9 cellular contexts compared by ENCODE assay signal in the genomic region with DNA sequence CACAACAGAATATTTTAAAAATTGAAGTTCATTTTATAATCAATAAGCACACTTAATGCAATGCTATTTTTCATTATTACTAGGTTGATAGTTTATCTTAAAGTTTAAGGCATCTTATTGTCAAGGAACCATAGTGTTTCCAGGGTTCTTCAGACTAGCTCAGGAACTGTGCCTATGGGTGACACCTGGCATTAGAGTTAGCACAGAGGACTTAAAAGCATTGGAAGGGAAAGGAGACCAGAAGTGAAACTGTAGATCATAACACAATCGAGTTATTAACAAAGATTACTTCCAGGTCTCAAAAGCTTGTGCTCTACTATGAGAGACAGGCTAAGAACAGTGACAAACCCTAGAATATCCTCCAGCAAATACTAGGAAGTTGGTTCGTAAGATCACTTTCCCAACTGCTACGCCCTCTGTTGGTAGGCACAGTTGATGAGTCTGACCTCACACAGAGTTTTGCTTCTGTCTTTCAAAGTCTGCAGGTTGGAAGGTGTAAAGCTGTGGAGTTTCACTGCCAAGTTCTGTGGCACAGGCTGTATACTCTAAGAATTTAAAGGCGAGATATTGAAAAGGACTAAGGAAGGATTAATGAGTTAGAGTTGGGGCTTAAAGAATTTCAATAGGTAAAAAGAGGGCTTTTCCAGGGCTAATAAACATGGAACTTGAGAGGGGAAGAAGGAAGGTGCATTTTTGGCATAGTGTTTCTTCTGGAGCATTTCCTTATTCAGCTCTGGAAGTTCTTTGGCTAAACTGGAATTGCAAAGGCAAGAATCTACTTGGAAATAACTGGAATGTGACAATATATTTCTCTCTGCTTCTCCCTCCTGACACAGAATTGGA.
DNase-seq lines count a peak whose midpoint lies in the region; ATAC-seq and TF ChIP-seq lines count a peak whose summit lies in the region.
"Had no signal": no experiment of that assay in that cellular context is flagged by ENCODE, and none has a peak within 500 bp of the region (broad histone marks: within the 10 kb centered on the region; RNA-seq: fewer than 3 reads in every experiment).

No MANE protein-coding gene starts in this region.

- H3K36me3 ChIP-seq in kidney epithelial cell (ENCODE audit: control insufficient read depth, insufficient read depth, low read length), result no peaks in the 10 kb centered on the region
- no peaks in the 10 kb centered on the region for H3K36me3 ChIP-seq in transverse colon
- H3K36me3 ChIP-seq: BLaER1 had no signal

- H3K27ac ChIP-seq in transverse colon, result peak overlapping the region in 2 of 4 donors; percentile 19 to 42
- H3K27ac ChIP-seq: BLaER1 had no signal

- no peaks in the 10 kb centered on the region for H3K9me3 Mint-ChIP-seq in MCF 10A (ENCODE audit: unreplicated experiment)

- TF ChIP-seq CTCF in MCF 10A (IDR thresholded peaks at IDR 0.05; ENCODE audit: unreplicated experiment) (peak; percentile 58), kidney epithelial cell (IDR thresholded peaks at IDR 0.05; ENCODE audit: insufficient read depth, low read length, poor library complexity, severe bottlenecking) (peak; percentile 86), transverse colon (IDR thresholded peaks at IDR 0.05) (peak; percentile 63 to 80 (median 74))

- 20 to 32% methylated on average over 3 to 4 of the region's 4 CpGs for whole genome bisulfite sequencing in transverse colon (ENCODE audit: low coverage in 1 of 2), 2 donors

- peaks cover 33% of the 10 kb centered on the region for H3K4me1 Mint-ChIP-seq in MCF 10A (ENCODE audit: insufficient read depth, unreplicated experiment)

- peaks cover 13% of the 10 kb centered on the region for H3K36me3 Mint-ChIP-seq in MCF 10A (ENCODE audit: insufficient read depth, unreplicated experiment)

- peak; percentile 51 for DNase-seq in NCI-H1436 (lab: John Stamatoyannopoulos, UW)
- no peak for DNase-seq in NCI-H1436 treated with DMSO at 0.1 percent for 48 hours (lab: John Stamatoyannopoulos, UW)
- peak; percentile 47 for DNase-seq in NOMO-1 treated with dmso at 0.1 percent for 144 hours (lab: John Stamatoyannopoulos, UW; ENCODE audit: unreplicated experiment)
- DNase-seq in MCF 10A (ENCODE audit: unreplicated experiment), result peak; percentile 81
- DNase-seq in kidney epithelial cell (ENCODE audit: low read depth), result peak; percentile 47
- DNase-seq in transverse colon, result peak; percentile 74

- H3K27ac Mint-ChIP-seq in MCF 10A (ENCODE audit: low read depth, unreplicated experiment), result no peak overlapping the region

- H3K27me3 Mint-ChIP-seq in MCF 10A (ENCODE audit: insufficient read depth, unreplicated experiment), result no peaks in the 10 kb centered on the region

- intact Hi-C loops in MCF 10A (cut with micrococcal nuclease) (loop anchor here (1.0 to 10.0 kb wide), 6 partner anchors 64 to 740 kb away; no protein-coding TSS in a partner anchor), transverse colon (cut with DNase I; ENCODE audit: low total_unique reads) (loop anchor here (5.0 kb wide), 1 partner anchor 593 kb away; no protein-coding TSS in a partner anchor)

- CTCF ChIA-PET in MCF 10A (lab: Yijun Ruan, JAX), result interaction anchor here (0.6 to 2.5 kb wide), 42 partner anchors 9 to 653 kb away, joined by 3 to 16 read pairs (median 4); a partner anchor contains a TSS

- H3K9me3 ChIP-seq in transverse colon, result no peaks in the 10 kb centered on the region
- H3K9me3 ChIP-seq: BLaER1 had no signal

- H3K27me3 ChIP-seq in kidney epithelial cell (ENCODE audit: control insufficient read depth, insufficient read depth, low read length) (no peaks in the 10 kb centered on the region), transverse colon (no peaks in the 10 kb centered on the region)
- H3K27me3 ChIP-seq: BLaER1 had no signal

- ATAC-seq in GM21367 (IDR thresholded peaks at IDR 0.05; ENCODE audit: unreplicated experiment) (peak; percentile 89), HG03575 (IDR thresholded peaks at IDR 0.05; ENCODE audit: extremely low read depth, insufficient number of reproducible peaks, low FRiP score, unreplicated experiment) (peak; percentile 81)

- POLR2A ChIA-PET in MCF 10A (lab: Yijun Ruan, JAX), result interaction anchor here (0.6 to 4.4 kb wide), 10 partner anchors 9 to 647 kb away, joined by 3 to 50 read pairs (median 3); a partner anchor contains a TSS

- BruUV-seq in MCF 10A (replicated peaks; lab: Mats Ljungman, UMichigan), result no TSS peak

- peaks cover 0 to 19% (median 4%) of the 10 kb centered on the region in 4 donors for H3K4me1 ChIP-seq in transverse colon
- H3K4me1 ChIP-seq: BLaER1 had no signal

- no peak for TF ChIP-seq EP300 in transverse colon (IDR thresholded peaks at IDR 0.05; ENCODE audit: low read depth)

- TF ChIP-seq POLR2A in transverse colon (IDR thresholded peaks at IDR 0.05), result no peak

- H3K4me3 Mint-ChIP-seq in MCF 10A (ENCODE audit: unreplicated experiment), result no peak overlapping the region

- H3K4me3 ChIP-seq in kidney epithelial cell (ENCODE audit: low read depth, low read length), result no peak overlapping the region
- no peak overlapping the region for H3K4me3 ChIP-seq in transverse colon
- H3K4me3 ChIP-seq: BLaER1 had no signal

- in situ Hi-C loops in transverse colon (cut with MboI; ENCODE audit: low pct_ligation_motif_present in 1 of 4, low pct_unique_long_range_greater_than_20kb in 1 of 4, low sequenced_read_pairs in 3 of 4), result loop anchor here in 1 of 4 donors (10.0 kb wide), 1 partner anchor 530 kb away; a partner anchor contains a TSS
